In genomic region chr11:95149659-95150294, GRCh38 we compare ENCODE assay signal across 8 cellular contexts.
DNase-seq lines count a peak whose midpoint lies in the region; ATAC-seq and TF ChIP-seq lines count a peak whose summit lies in the region.

No MANE protein-coding gene starts in this region.

- peak overlapping the region; percentile 98 for H3K27ac ChIP-seq in parathyroid adenoma

- no peak for TF ChIP-seq CTCF in parathyroid adenoma (IDR thresholded peaks at IDR 0.05)

- no peak for DNase-seq in activated CD4-positive, alpha-beta memory T cell treated with anti-CD3 and anti-CD28 coated beads for 36 hours
- DNase-seq in left cardiac atrium (peak; percentile 74), NCI-H82 (lab: John Stamatoyannopoulos, UW) (no peak), SHP77 (lab: John Stamatoyannopoulos, UW) (no peak)

- H3K36me3 ChIP-seq in ES-I3 (ENCODE audit: insufficient read depth, low read length) (no peaks in the 10 kb centered on the region), parathyroid adenoma (ENCODE audit: control insufficient read depth, insufficient read depth, low read length) (no peaks in the 10 kb centered on the region)

- peak overlapping the region; percentile 96 for H3K4me2 ChIP-seq in parathyroid adenoma (ENCODE audit: low read length)

- CTCF ChIA-PET in activated CD4-positive, alpha-beta memory T cell treated with anti-CD3 and anti-CD28 coated beads for 36 hours (lab: Charles Lee), result interaction anchor here (4.9 to 15.8 kb wide), 4 partner anchors 58 to 615 kb away, joined by 51 to 389 read pairs (median 168); partner anchors contain the start of genes ENDOD1 and SRSF8

- H3K4me1 Mint-ChIP-seq in activated CD4-positive, alpha-beta memory T cell treated with anti-CD3 and anti-CD28 coated beads for 36 hours (ENCODE audit: low read depth), result peaks cover 36% of the 10 kb centered on the region

- POLR2A ChIA-PET in activated CD4-positive, alpha-beta memory T cell treated with anti-CD3 and anti-CD28 coated beads for 36 hours (lab: Charles Lee), result interaction anchor here (0.6 to 1.1 kb wide), 3 partner anchors 9 to 637 kb away, joined by 3 read pairs; no protein-coding TSS in a partner anchor

- H3K4me3 Mint-ChIP-seq in activated CD4-positive, alpha-beta memory T cell treated with anti-CD3 and anti-CD28 coated beads for 36 hours, result peak overlapping the region; percentile 81

- H3K9me3 ChIP-seq in ES-I3 (ENCODE audit: control insufficient read depth, insufficient read depth, low read length) (no peaks in the 10 kb centered on the region), parathyroid adenoma (ENCODE audit: control insufficient read depth, low read length) (no peaks in the 10 kb centered on the region)

- H3K36me3 Mint-ChIP-seq in activated CD4-positive, alpha-beta memory T cell treated with anti-CD3 and anti-CD28 coated beads for 36 hours, result no peaks in the 10 kb centered on the region

- H3K4me1 ChIP-seq in ES-I3 (ENCODE audit: insufficient read depth, low read length), result no peaks in the 10 kb centered on the region; the same call in 1 of the 2 replicates
- H3K4me1 ChIP-seq in parathyroid adenoma, result peaks cover 11% of the 10 kb centered on the region

- intact Hi-C loops in activated CD4-positive, alpha-beta memory T cell treated with anti-CD3 and anti-CD28 coated beads for 36 hours (cut with micrococcal nuclease), result loop anchor here (2.0 to 5.0 kb wide), 6 partner anchors 188 to 1241 kb away; partner anchors contain the start of genes JRKL and MAML2
- intact Hi-C loops in left cardiac atrium (cut with DNase I), result loop anchor here (2.0 to 10.0 kb wide), 3 partner anchors 55 to 558 kb away; no protein-coding TSS in a partner anchor

- H3K79me2 ChIP-seq in parathyroid adenoma, result no peaks in the 10 kb centered on the region

- H3K27me3 Mint-ChIP-seq in activated CD4-positive, alpha-beta memory T cell treated with anti-CD3 and anti-CD28 coated beads for 36 hours, result peaks cover 6% of the 10 kb centered on the region

- no peak overlapping the region for H3K27ac Mint-ChIP-seq in activated CD4-positive, alpha-beta memory T cell treated with anti-CD3 and anti-CD28 coated beads for 36 hours

- peak overlapping the region; percentile 81 for H3K9ac ChIP-seq in ES-I3 (ENCODE audit: low read depth, low read length)
- H3K9ac ChIP-seq in parathyroid adenoma, result no peak overlapping the region

- ATAC-seq in left cardiac atrium (peak in 1 of 2 donors; percentile 26), HG03520 (IDR thresholded peaks at IDR 0.05; ENCODE audit: unreplicated experiment) (no peak), HG03439 (IDR thresholded peaks at IDR 0.05; ENCODE audit: unreplicated experiment) (no peak)

- peak overlapping the region; percentile 74 for H3K4me3 ChIP-seq in parathyroid adenoma (ENCODE audit: low read depth, low read length)

- H3K9me3 Mint-ChIP-seq in activated CD4-positive, alpha-beta memory T cell treated with anti-CD3 and anti-CD28 coated beads for 36 hours, result no peaks in the 10 kb centered on the region

- H2AFZ ChIP-seq in parathyroid adenoma, result peak overlapping the region; percentile 91

- H3K27me3 ChIP-seq in parathyroid adenoma (ENCODE audit: control insufficient read depth, insufficient read depth, low read length), result no peaks in the 10 kb centered on the region
